Comparison of ENCODE assay signal across 9 cellular contexts in genomic region chr12:75724913-75725312, GRCh38.
A peak's percentile ranks its signal among the peaks of the same experiment; 100 is the strongest.
DNase-seq lines count a peak whose midpoint lies in the region; ATAC-seq and TF ChIP-seq lines count a peak whose summit lies in the region.
"Had no signal": no experiment of that assay in that cellular context is flagged by ENCODE, and none has a peak within 500 bp of the region (broad histone marks: within the 10 kb centered on the region; RNA-seq: fewer than 3 reads in every experiment).

No MANE protein-coding gene starts in this region.

- intact Hi-C loops in Right ventricle myocardium inferior (cut with DNase I) (loop anchor here (5.0 kb wide), 1 partner anchor 307 kb away; the partner anchor contains the start of gene PHLDA1), cardiac septum (cut with DNase I) (loop anchor here (2.0 to 10.0 kb wide), 3 partner anchors 68 to 306 kb away; partner anchors contain the start of gene PHLDA1)

- no peak for TF ChIP-seq CTCF in WI38 (IDR thresholded peaks at IDR 0.05; ENCODE audit: low read depth, low read length)

- ATAC-seq in Right ventricle myocardium inferior (peak; percentile 88), HG03159 (IDR thresholded peaks at IDR 0.05; ENCODE audit: unreplicated experiment) (no peak)

- peak overlapping the region; percentile 28 for H3K4me3 ChIP-seq in WI38 (ENCODE audit: low read depth, low read length)
- H3K4me3 ChIP-seq: BLaER1 treated with 17β-estradiol and CSF1 and Interleukin-3, amounts not matched to agents 10 nM and 100 nM had no signal

- DNase-seq in Right ventricle myocardium inferior (ENCODE audit: missing footprints) = no peak
- DNase-seq in cardiac septum (ENCODE audit: low spot score) = no peak
- peak; percentile 82 for DNase-seq in islet precursor cell
- no peak for DNase-seq in HPDE6-E6E7 (ENCODE audit: extremely low spot score)
- no peak for DNase-seq in activated CD4-positive, alpha-beta T cell treated with anti-CD3 and anti-CD28 coated beads for 48 hours
- no peak for DNase-seq in HK-2 (ENCODE audit: unreplicated experiment)
